ENCODE assay signal across 18 cellular contexts in genomic region chr7:139125637-139126036, GRCh38. TPM values are rescaled to one million over a fixed set of nuclear protein-coding genes. Genes with fewer than 3 reads are reported as not detected.
DNase-seq lines count a peak whose midpoint lies in the region; ATAC-seq, FAIRE-seq and TF ChIP-seq lines count a peak whose summit lies in the region.
"Had no signal": no experiment of that assay in that cellular context is flagged by ENCODE, and none has a peak within 500 bp of the region (broad histone marks: within the 10 kb centered on the region; RNA-seq: fewer than 3 reads in every experiment).

No MANE protein-coding gene starts in this region.

- H3K36me3 ChIP-seq in HepG2 (replicated peaks in 1 of 2; ENCODE audit: control insufficient read depth in 1 of 2, insufficient read depth in 2 of 2, low read length in 2 of 2) (no peaks in the 10 kb centered on the region), right lobe of liver (no peaks in the 10 kb centered on the region), OCI-LY3 (replicated peaks; ENCODE audit: low read depth, low read length) (no peaks in the 10 kb centered on the region)
- H3K36me3 ChIP-seq: SJSA1 had no signal

- TF ChIP-seq POLR2A in HepG2 (IDR thresholded peaks at IDR 0.05; ENCODE audit: insufficient read depth in 1 of 2, low read depth in 2 of 2, low read length in 2 of 2) (no peak), right lobe of liver (IDR thresholded peaks at IDR 0.05) (no peak)

- H3K9me3 ChIP-seq in HepG2 (ENCODE audit: low read length) (no peaks in the 10 kb centered on the region), right lobe of liver (no peaks in the 10 kb centered on the region), OCI-LY3 (ENCODE audit: insufficient read depth, low read length) (no peaks in the 10 kb centered on the region)
- H3K9me3 ChIP-seq: SJSA1 had no signal

- TF ChIP-seq CTCF in HepG2 (CRISPR knock-in tag; IDR thresholded peaks at IDR 0.05), result no peak
- no peak for TF ChIP-seq CTCF in right lobe of liver (IDR thresholded peaks at IDR 0.05)
- no peak for TF ChIP-seq CTCF in OCI-LY3 (IDR thresholded peaks at IDR 0.05; ENCODE audit: low read depth, low read length)

- peak overlapping the region; percentile 10 to 58 (median 46); a peak in 5 of 6 replicates for H3K4me3 ChIP-seq in HepG2 (replicated peaks in 1 of 3; ENCODE audit: insufficient read depth in 1 of 3, low read depth in 2 of 3, low read length in 3 of 3)
- no peak overlapping the region for H3K4me3 ChIP-seq in right lobe of liver
- H3K4me3 ChIP-seq in OCI-LY3 (ENCODE audit: low read length), result peak overlapping the region; percentile 34
- H3K4me3 ChIP-seq: SJSA1 had no signal

- intact Hi-C loops in HepG2 (cut with micrococcal nuclease; ENCODE audit: unreplicated experiment) (loop anchor here (1.0 kb wide), 1 partner anchor 40 kb away; no protein-coding TSS in a partner anchor), right lobe of liver (cut with DNase I) (no loop called here)

- no peak overlapping the region for H3K27ac ChIP-seq in HepG2 (ENCODE audit: extremely low read length, insufficient read depth, low read length)
- no peak overlapping the region for H3K27ac ChIP-seq in right lobe of liver
- H3K27ac ChIP-seq in OCI-LY3 (ENCODE audit: low read length), result no peak overlapping the region
- H3K27ac ChIP-seq: SJSA1 had no signal

- DNase-seq in HepG2 (ENCODE audit: low spot score) (no peak), right lobe of liver (no peak), left kidney (ENCODE audit: low read depth, low spot score) (peak; percentile 58), NCI-H345 treated with DMSO at 0.1 percent for 48 hours (lab: John Stamatoyannopoulos, UW; ENCODE audit: unreplicated experiment) (no peak), iPS-NIHi11 (ENCODE audit: low spot score) (no peak)
- no peak for DNase-seq in activated CD4-positive, alpha-beta T cell treated with anti-CD3 and anti-CD28 coated beads for 48 hours
- no peak for DNase-seq in stimulated activated naive CD8-positive, alpha-beta T cell treated with anti-CD3 and anti-CD28 coated beads, Interleukin-15, Interleukin-2, amounts not matched to agents 100 U/mL and 50 U/mL, for 24 hours
- DNase-seq: CD4-positive, alpha-beta memory T cell; DMS79; H7; Karpas-422; NCI-H1417 treated with DMSO at 0.1 percent for 48 hours; NCI-H187 treated with DMSO at 0.1 percent for 48 hours; NCI-H510A had no signal

- POLR2A ChIA-PET in HepG2 (lab: Yijun Ruan, JAX), result interaction anchor here (0.6 to 1.2 kb wide), 2 partner anchors 9 to 111 kb away, joined by 3 read pairs; no protein-coding TSS in a partner anchor

- CTCF ChIA-PET in HepG2 (lab: Yijun Ruan, JAX; ENCODE audit: low intra/inter-chr PET ratio, low total read pairs), result no interaction called here

- no TSS peak for BruUV-seq in HepG2 (replicated peaks; lab: Mats Ljungman, UMichigan)

- H4K20me1 ChIP-seq in HepG2 (ENCODE audit: insufficient read depth, low read length) (no peaks in the 10 kb centered on the region), OCI-LY3 (ENCODE audit: insufficient read depth, low read length) (no peaks in the 10 kb centered on the region)

- H2AFZ ChIP-seq in HepG2 (ENCODE audit: low read length) (no peak overlapping the region), OCI-LY3 (ENCODE audit: low read depth, low read length) (peak overlapping the region; percentile 72)

- TF ChIP-seq RAD21 in HepG2 (CRISPR knock-in tag; IDR thresholded peaks at IDR 0.05), result no peak

- ATAC-seq in HepG2 (peak; percentile 75), right lobe of liver (no peak)
- ATAC-seq in stimulated activated naive CD8-positive, alpha-beta T cell treated with anti-CD3 and anti-CD28 coated beads, Interleukin-15, Interleukin-2, amounts not matched to agents 100 U/mL and 50 U/mL, for 24 hours, result no peak
- ATAC-seq: Right ventricle myocardium inferior had no signal

- H3K4me2 ChIP-seq in HepG2 (ENCODE audit: low read depth, low read length) (peak overlapping the region; percentile 69), OCI-LY3 (ENCODE audit: low read length) (peak overlapping the region; percentile 60)

- in situ Hi-C loops in HepG2 (cut with HindIII; ENCODE audit: extremely low pct_ligation_motif_present, low pct_unique_long_range_greater_than_20kb), result no loop called here

- H3K9ac ChIP-seq in HepG2 (ENCODE audit: insufficient read depth, low read depth, low read length) (no peak overlapping the region), OCI-LY3 (ENCODE audit: low read length) (peak overlapping the region; percentile 35)

- WGBS in HepG2 (ENCODE audit: low lambda C conversion rate), result 2% methylated on average over 4 of the region's 4 CpGs
- 53% methylated on average over 4 of the region's 4 CpGs for WGBS in right lobe of liver (ENCODE audit: insufficient coverage, low coverage, low lambda C conversion rate, missing lambda C conversion rate)

- H3K27me3 ChIP-seq in HepG2 (ENCODE audit: control insufficient read depth in 1 of 2, insufficient read depth in 2 of 2, low read length in 2 of 2), result peaks cover 0 to 4% of the 10 kb centered on the region in 2 experiments; a peak in 1 of 5 replicates
- no peaks in the 10 kb centered on the region for H3K27me3 ChIP-seq in right lobe of liver
- H3K27me3 ChIP-seq in OCI-LY3 (ENCODE audit: low read depth, low read length), result no peaks in the 10 kb centered on the region

- TF ChIP-seq EP300 in HepG2 (IDR thresholded peaks at IDR 0.05; ENCODE audit: low read depth in 2 of 2, low read length in 2 of 2), result no peak
- TF ChIP-seq EP300 in HepG2 (CRISPR knock-in tag; IDR thresholded peaks at IDR 0.05; ENCODE audit: borderline replicate concordance), result no peak

- FAIRE-seq in HepG2 (lab: Jason Lieb, UNC), result peak; percentile 48
- FAIRE-seq: A204.1 had no signal

- H3K4me1 ChIP-seq in HepG2 (ENCODE audit: insufficient read depth, low read length) (peaks cover 34% of the 10 kb centered on the region), right lobe of liver (no peaks in the 10 kb centered on the region), OCI-LY3 (ENCODE audit: low read length) (peaks cover 39% of the 10 kb centered on the region)
- H3K4me1 ChIP-seq: SJSA1 had no signal

- H3K79me2 ChIP-seq in HepG2 (ENCODE audit: insufficient read depth, low read length), result no peaks in the 10 kb centered on the region
- H3K79me2 ChIP-seq in OCI-LY3 (ENCODE audit: low read length), result no peaks in the 10 kb centered on the region

TF ChIP-seq in HepG2, 621 proteins besides CTCF, POLR2A, EP300 and RAD21 (continues in another document):
- no peak for TF ChIP-seq ZNF737 (CRISPR knock-in tag; IDR thresholded peaks at IDR 0.05; ENCODE audit: borderline replicate concordance)
- no peak for TF ChIP-seq FOXO1 (CRISPR knock-in tag; IDR thresholded peaks at IDR 0.05)
- TF ChIP-seq ZNF615 (CRISPR knock-in tag; IDR thresholded peaks at IDR 0.05; ENCODE audit: borderline replicate concordance), result no peak
- 0 out of 2 replicates have a peak, but pooled peaks have one; percentile 11 for TF ChIP-seq FOXK1 (CRISPR knock-in tag; IDR thresholded peaks at IDR 0.05; ENCODE audit: borderline replicate concordance, low read depth)
- TF ChIP-seq ATAD3A (CRISPR knock-in tag; IDR thresholded peaks at IDR 0.05), result no peak
- TF ChIP-seq ZBTB25 (CRISPR knock-in tag; IDR thresholded peaks at IDR 0.05), result no peak
- TF ChIP-seq FOXA3 (CRISPR knock-in tag; IDR thresholded peaks at IDR 0.05), result 0 out of 2 replicates have a peak, but pooled peaks have one; percentile 12

RNA-seq across cellular contexts. Expression of gene ZC3HAV1, which starts 16.1 kb away (rescaled TPM):
- 23.7 and 33.5 TPM in 2 replicates for total RNA-seq in HepG2 (2016; rRNA removed; fragmentation: Illumina TruSeq; extraction: Trizol)
- 3.5 and 4.3 TPM in 2 replicates for total RNA-seq in HepG2 (2016; cell fraction: cytosol; rRNA removed; fragmentation: Illumina TruSeq; extraction: Trizol; ENCODE audit: low read depth)
- total RNA-seq in HepG2 (2016; cell fraction: insoluble cytoplasmic fraction; rRNA removed; fragmentation: Illumina TruSeq; extraction: Trizol), result 22.9 and 29.8 TPM in 2 replicates
- total RNA-seq in HepG2 (2016; cell fraction: membrane; rRNA removed; fragmentation: Illumina TruSeq; extraction: Trizol), result 9.5 and 10.0 TPM in 2 replicates
- 19.8 and 20.1 TPM in 2 replicates for total RNA-seq in HepG2 (2016; cell fraction: nucleus; rRNA removed; fragmentation: Illumina TruSeq; extraction: Trizol)
- polyA plus RNA-seq in HepG2 (2011; rRNA removed), result 12.7 and 13.7 TPM in 2 replicates
- polyA plus RNA-seq in HepG2 (2011; cell fraction: cytosol; rRNA removed), result 6.8 and 12.0 TPM in 2 replicates
- 5.7 and 7.7 TPM in 2 replicates for polyA plus RNA-seq in HepG2 (2011; cell fraction: nucleus; rRNA removed)
- 9.0 and 9.1 TPM in 2 replicates for polyA plus RNA-seq in HepG2 (2012)
- polyA plus RNA-seq in HepG2 (2016; cell fraction: cytosol; fragmentation: Illumina TruSeq; extraction: Trizol; ENCODE audit: low read depth), result 0.80 and 0.85 TPM in 2 replicates
- 25.7 and 27.7 TPM in 2 replicates for polyA plus RNA-seq in HepG2 (2016; cell fraction: insoluble cytoplasmic fraction; fragmentation: Illumina TruSeq; extraction: Trizol; ENCODE audit: low read depth)
- 2.5 and 2.7 TPM in 2 replicates for polyA plus RNA-seq in HepG2 (2016; cell fraction: membrane; fragmentation: Illumina TruSeq; extraction: Trizol; ENCODE audit: low read depth)
- 17.5 and 18.1 TPM in 2 replicates for polyA plus RNA-seq in HepG2 (2016; cell fraction: nucleus; fragmentation: Illumina TruSeq; extraction: Trizol; ENCODE audit: insufficient read depth, low read depth)
- 30.1 and 55.4 TPM in 2 replicates for polyA minus RNA-seq in HepG2 (2011; rRNA and poly(A)+ RNA removed; ENCODE audit: low replicate concordance)
- polyA minus RNA-seq in HepG2 (2011; cell fraction: cytosol; rRNA and poly(A)+ RNA removed), result 18.6 and 25.6 TPM in 2 replicates
- 17.3 and 24.6 TPM in 2 replicates for polyA minus RNA-seq in HepG2 (2011; cell fraction: nucleus; rRNA and poly(A)+ RNA removed)
- total RNA-seq in right lobe of liver, result 10 to 100 TPM; 12.3 to 20.6 (median 17.7) TPM

Comparison
In these comparisons a context has a peak if more than half of its experiments do, and no peak if none do; other contexts are left out.
1. H3K4me3 ChIP-seq: peak in HepG2 (3 of 3) and OCI-LY3 (single experiment); none in right lobe of liver (0 of 3).